ENCODE assay signal across 9 cellular contexts in the genomic region with DNA sequence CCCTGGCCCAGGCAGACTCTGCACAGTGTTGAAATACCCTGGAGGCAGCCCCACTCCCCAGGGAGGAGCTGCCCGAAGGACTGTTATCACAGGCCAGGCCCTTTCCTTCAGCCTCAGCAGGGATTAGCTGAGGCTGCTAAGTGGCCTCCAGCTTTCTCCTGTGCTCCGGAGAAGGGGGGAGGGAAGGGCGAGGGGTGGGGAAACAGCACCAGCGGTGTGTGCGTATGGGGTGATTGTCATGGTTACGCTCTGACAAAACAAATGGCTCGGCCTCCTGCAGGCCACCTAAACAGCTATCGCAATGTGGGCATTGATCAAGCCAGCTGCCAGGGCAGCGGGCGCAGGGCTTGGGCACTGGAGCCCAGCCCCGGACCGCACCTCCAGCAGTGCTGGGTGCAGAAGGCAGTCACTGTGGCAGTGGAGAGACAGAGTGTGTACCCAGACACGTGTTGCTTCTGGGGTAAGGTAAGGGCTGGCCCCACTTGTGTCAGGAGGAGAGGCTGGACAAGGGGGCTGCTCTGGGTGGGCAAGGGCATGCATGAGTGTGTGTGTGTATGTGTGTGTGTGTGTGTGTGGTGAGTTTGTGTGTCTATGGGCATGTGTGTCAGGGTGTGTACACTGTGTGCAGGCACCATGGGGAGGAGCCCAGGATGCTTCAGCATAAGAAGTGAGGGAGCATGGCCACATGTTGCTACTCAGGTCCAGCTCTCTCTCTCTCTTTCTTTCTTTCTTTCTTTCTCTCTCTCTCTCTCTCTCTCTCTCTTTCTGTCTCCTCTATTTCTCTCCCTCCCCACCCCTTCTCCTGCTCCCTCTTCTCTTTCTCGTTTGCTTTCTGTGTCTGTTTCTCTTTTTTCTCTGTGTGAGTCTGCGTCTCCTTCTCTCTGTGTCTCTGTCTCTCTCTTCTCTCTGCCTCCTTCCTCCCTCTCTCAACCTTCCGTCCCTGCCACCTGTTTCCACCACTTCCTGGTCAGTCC. TPM values are rescaled to one million over a fixed set of nuclear protein-coding genes. Genes with fewer than 3 reads are reported as not detected.
DNase-seq lines count a peak whose midpoint lies in the region; ATAC-seq and TF ChIP-seq lines count a peak whose summit lies in the region.
"Had no signal": no experiment of that assay in that cellular context is flagged by ENCODE, and none has a peak within 500 bp of the region (broad histone marks: within the 10 kb centered on the region; RNA-seq: fewer than 3 reads in every experiment).

A gene with protein sequence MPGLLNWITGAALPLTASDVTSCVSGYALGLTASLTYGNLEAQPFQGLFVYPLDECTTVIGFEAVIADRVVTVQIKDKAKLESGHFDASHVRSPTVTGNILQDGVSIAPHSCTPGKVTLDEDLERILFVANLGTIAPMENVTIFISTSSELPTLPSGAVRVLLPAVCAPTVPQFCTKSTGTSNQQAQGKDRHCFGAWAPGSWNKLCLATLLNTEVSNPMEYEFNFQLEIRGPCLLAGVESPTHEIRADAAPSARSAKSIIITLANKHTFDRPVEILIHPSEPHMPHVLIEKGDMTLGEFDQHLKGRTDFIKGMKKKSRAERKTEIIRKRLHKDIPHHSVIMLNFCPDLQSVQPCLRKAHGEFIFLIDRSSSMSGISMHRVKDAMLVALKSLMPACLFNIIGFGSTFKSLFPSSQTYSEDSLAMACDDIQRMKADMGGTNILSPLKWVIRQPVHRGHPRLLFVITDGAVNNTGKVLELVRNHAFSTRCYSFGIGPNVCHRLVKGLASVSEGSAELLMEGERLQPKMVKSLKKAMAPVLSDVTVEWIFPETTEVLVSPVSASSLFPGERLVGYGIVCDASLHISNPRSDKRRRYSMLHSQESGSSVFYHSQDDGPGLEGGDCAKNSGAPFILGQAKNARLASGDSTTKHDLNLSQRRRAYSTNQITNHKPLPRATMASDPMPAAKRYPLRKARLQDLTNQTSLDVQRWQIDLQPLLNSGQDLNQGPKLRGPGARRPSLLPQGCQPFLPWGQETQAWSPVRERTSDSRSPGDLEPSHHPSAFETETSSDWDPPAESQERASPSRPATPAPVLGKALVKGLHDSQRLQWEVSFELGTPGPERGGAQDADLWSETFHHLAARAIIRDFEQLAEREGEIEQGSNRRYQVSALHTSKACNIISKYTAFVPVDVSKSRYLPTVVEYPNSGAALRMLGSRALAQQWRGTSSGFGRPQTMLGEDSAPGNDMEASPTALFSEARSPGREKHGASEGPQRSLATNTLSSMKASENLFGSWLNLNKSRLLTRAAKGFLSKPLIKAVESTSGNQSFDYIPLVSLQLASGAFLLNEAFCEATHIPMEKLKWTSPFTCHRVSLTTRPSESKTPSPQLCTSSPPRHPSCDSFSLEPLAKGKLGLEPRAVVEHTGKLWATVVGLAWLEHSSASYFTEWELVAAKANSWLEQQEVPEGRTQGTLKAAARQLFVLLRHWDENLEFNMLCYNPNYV (plus strand): TSS at position 252 of the 974 bp plus-strand sequence. CDS start 19,727 bp downstream, outside the sequence.

- in situ Hi-C loops in Panc1 (cut with HindIII; ENCODE audit: low pct_unique_long_range_greater_than_20kb, low sequenced_read_pairs) = no loop called here

- H3K4me3 ChIP-seq in cardiac muscle cell = no peak within 1 kb of the TSS
- no peak within 1 kb of the TSS for H3K4me3 ChIP-seq in Panc1 (ENCODE audit: low read depth in 2 of 2, low read length in 2 of 2)
- no peak within 1 kb of the TSS for H3K4me3 ChIP-seq in upper lobe of right lung
- no peak within 1 kb of the TSS for H3K4me3 ChIP-seq in PC-9
- H3K4me3 ChIP-seq in psoas muscle = no peak within 1 kb of the TSS

- DNase-seq in cardiac muscle cell (ENCODE audit: low read depth in 1 of 2, low spot score in 1 of 2) = peak; percentile 57 to 79
- DNase-seq in cardiac septum (ENCODE audit: low spot score) = no peak
- no peak for DNase-seq in Panc1 (ENCODE audit: low read depth, low spot score)
- DNase-seq in iris pigment epithelial cell (ENCODE audit: low read depth) = peak; percentile 1
- no peak for DNase-seq in upper lobe of right lung
- DNase-seq in globus pallidus (ENCODE audit: low spot score) = no peak
- no peak for DNase-seq in PC-9
- no peak for DNase-seq in psoas muscle
- DNase-seq: Calu3 had no signal

- no peaks in the 10 kb centered on the region for H4K20me1 ChIP-seq in PC-9 (ENCODE audit: insufficient read depth)

- no peaks in the 10 kb centered on the region for H3K79me2 ChIP-seq in PC-9 (ENCODE audit: low read depth)

- H3K9me3 ChIP-seq in cardiac muscle cell (ENCODE audit: low read depth) (no peaks in the 10 kb centered on the region), Panc1 (ENCODE audit: control insufficient read depth, insufficient read depth, low read depth, low read length) (no peaks in the 10 kb centered on the region), upper lobe of right lung (no peaks in the 10 kb centered on the region), PC-9 (ENCODE audit: insufficient read depth, low read depth) (no peaks in the 10 kb centered on the region), psoas muscle (no peaks in the 10 kb centered on the region)

- H3F3A ChIP-seq in PC-9 (ENCODE audit: insufficient read depth, low read depth) = no peaks in the 10 kb centered on the region

- TF ChIP-seq CTCF in cardiac muscle cell (IDR thresholded peaks at IDR 0.05; ENCODE audit: low read depth, low read length) (no peak), Panc1 (IDR thresholded peaks at IDR 0.05) (no peak), upper lobe of right lung (IDR thresholded peaks at IDR 0.05) (no peak), PC-9 (conservative IDR thresholded peaks at IDR 0.05) (no peak), psoas muscle (IDR thresholded peaks at IDR 0.05) (no peak)

- POLR2A ChIA-PET in Panc1 (lab: Charles Lee) = interaction anchor here (0.6 kb wide), 1 partner anchor 1504 kb away, joined by 10 read pairs; no protein-coding TSS in a partner anchor
- POLR2A ChIA-PET in PC-9 (lab: Charles Lee; ENCODE audit: unreplicated experiment) = no interaction called here

- H3K4me2 ChIP-seq in PC-9 = no peak within 1 kb of the TSS

- H3K27ac ChIP-seq in cardiac muscle cell (no peak within 1 kb of the TSS), Panc1 (ENCODE audit: low read length) (no peak within 1 kb of the TSS), upper lobe of right lung (no peak within 1 kb of the TSS), PC-9 (no peak within 1 kb of the TSS), psoas muscle (no peak within 1 kb of the TSS)

- CTCF ChIA-PET in Panc1 (lab: Charles Lee) = interaction anchor here (0.6 kb wide), 2 partner anchors 357 to 519 kb away, joined by 3 to 6 read pairs; no protein-coding TSS in a partner anchor
- CTCF ChIA-PET in PC-9 (lab: Charles Lee) = interaction anchor here (0.6 kb wide), 1 partner anchor 78 kb away, joined by 5 read pairs; no protein-coding TSS in a partner anchor

- no TSS peak for BruUV-seq in Panc1 (replicated peaks; lab: Mats Ljungman, UMichigan)
- BruUV-seq in PC-9 (replicated peaks; lab: Mats Ljungman, UMichigan) = no TSS peak

- H2AFZ ChIP-seq in PC-9 = no peak within 1 kb of the TSS

- intact Hi-C loops in cardiac septum (cut with DNase I) (no loop called here), Panc1 (cut with micrococcal nuclease; ENCODE audit: unreplicated experiment) (no loop called here), upper lobe of right lung (cut with DNase I) (no loop called here), PC-9 (cut with micrococcal nuclease; ENCODE audit: unreplicated experiment) (no loop called here), psoas muscle (cut with DNase I) (no loop called here)

- no peaks in the 10 kb centered on the region for H3K36me3 ChIP-seq in cardiac muscle cell
- no peaks in the 10 kb centered on the region for H3K36me3 ChIP-seq in Panc1 (ENCODE audit: control insufficient read depth, insufficient read depth, low read length)
- H3K36me3 ChIP-seq in upper lobe of right lung = no peaks in the 10 kb centered on the region
- no peaks in the 10 kb centered on the region for H3K36me3 ChIP-seq in PC-9 (ENCODE audit: low read depth)
- no peaks in the 10 kb centered on the region for H3K36me3 ChIP-seq in psoas muscle (ENCODE audit: insufficient read depth in 1 of 2, low read depth in 1 of 2)

- ATAC-seq in Panc1 (0 out of 2 replicates have a peak, but pooled peaks have one; percentile 17), upper lobe of right lung (peak; percentile 8), psoas muscle (no peak)

- peaks cover 15% of the 10 kb centered on the region for H3K27me3 ChIP-seq in cardiac muscle cell
- H3K27me3 ChIP-seq in Panc1 (ENCODE audit: control insufficient read depth, insufficient read depth, low read length) = peaks cover 9% of the 10 kb centered on the region; the same call in 1 of the 2 replicates
- H3K27me3 ChIP-seq in upper lobe of right lung = peaks cover 42% of the 10 kb centered on the region
- no peaks in the 10 kb centered on the region for H3K27me3 ChIP-seq in PC-9 (ENCODE audit: insufficient read depth, low read depth)
- peaks cover 0 to 25% (median 3%) of the 10 kb centered on the region in 3 donors for H3K27me3 ChIP-seq in psoas muscle (ENCODE audit: insufficient read depth in 3 of 3, low read length in 2 of 3)

- 53 to 58% (median 55%) methylated on average over 16 of the region's 16 CpGs for WGBS in psoas muscle, 3 donors

- H3K9me2 ChIP-seq in PC-9 (ENCODE audit: insufficient read depth) = no peaks in the 10 kb centered on the region

- H3K4me1 ChIP-seq in cardiac muscle cell (ENCODE audit: low read depth) = peaks cover 9% of the 10 kb centered on the region
- no peaks in the 10 kb centered on the region for H3K4me1 ChIP-seq in Panc1 (ENCODE audit: control insufficient read depth, insufficient read depth, low read length)
- H3K4me1 ChIP-seq in upper lobe of right lung = no peaks in the 10 kb centered on the region
- no peaks in the 10 kb centered on the region for H3K4me1 ChIP-seq in PC-9 (replicated peaks; ENCODE audit: insufficient read depth)
- H3K4me1 ChIP-seq in psoas muscle = no peaks in the 10 kb centered on the region

RNA-seq across cellular contexts. Expression of the gene that starts here (rescaled TPM):
- 0.27 and 0.39 TPM in 2 replicates for total RNA-seq in cardiac muscle cell
- polyA plus RNA-seq in cardiac muscle cell = 0.37 TPM in 1 of 2 replicates, not detected in the other
- total RNA-seq in cardiac septum = not detected
- total RNA-seq in Panc1 (2021; ENCODE audit: unreplicated experiment) = not detected
- not detected for polyA plus RNA-seq in Panc1 (2012; ENCODE audit: insufficient read length)
- total RNA-seq in upper lobe of right lung = 0.09 TPM
- not detected in 2 replicates for total RNA-seq in PC-9 (2021)
- under 1 TPM in 2 of 4 donors, not detected in 2; 0.12 to 0.17 TPM for total RNA-seq in psoas muscle
- under 1 TPM in 1 of 3 donors, not detected in 2; under 0.01 TPM for polyA plus RNA-seq in psoas muscle
- total RNA-seq: Calu3 had no signal

Comparison
In these comparisons a context has a peak if more than half of its experiments do, and no peak if none do; other contexts are left out.
1. Peak in DNase-seq in cardiac muscle cell; RNA of the gene not detected or under 1 TPM.
2. Peak in ATAC-seq in Panc1; RNA of the gene not detected or under 1 TPM.
3. Peak in ATAC-seq in upper lobe of right lung; RNA of the gene not detected or under 1 TPM.